Comparison of ENCODE assay signal across 26 cellular contexts in genomic region chr7:26103541-26104070, GRCh38. TPM values are rescaled to one million over a fixed set of nuclear protein-coding genes. Genes with fewer than 3 reads are reported as not detected.
DNase-seq lines count a peak whose midpoint lies in the region; ATAC-seq and TF ChIP-seq lines count a peak whose summit lies in the region.
"Had no signal": no experiment of that assay in that cellular context is flagged by ENCODE, and none has a peak within 500 bp of the region (broad histone marks: within the 10 kb centered on the region; RNA-seq: fewer than 3 reads in every experiment).

No MANE protein-coding gene starts in this region.

- peaks cover 22% of the 10 kb centered on the region for H3K4me1 Mint-ChIP-seq in nephron progenitor cell
- H3K4me1 Mint-ChIP-seq in activated CD4-positive, alpha-beta memory T cell treated with anti-CD3 and anti-CD28 coated beads for 36 hours (ENCODE audit: low read depth): peaks cover 15% of the 10 kb centered on the region

- peak; percentile 66 for DNase-seq in G401 (ENCODE audit: low spot score)
- peak; percentile 90 for DNase-seq in MV-4-11 (lab: John Stamatoyannopoulos, UW)
- DNase-seq in SIG-M5 treated with dmso at 0.1 percent for 504 hours (lab: John Stamatoyannopoulos, UW; ENCODE audit: unreplicated experiment): peak; percentile 68
- no peak for DNase-seq in nephron progenitor cell
- DNase-seq in activated CD4-positive, alpha-beta memory T cell treated with anti-CD3 and anti-CD28 coated beads for 36 hours: no peak
- no peak for DNase-seq in cortex of kidney (lab: John Stamatoyannopoulos, UW)
- no peak for DNase-seq in GM20000 (ENCODE audit: low spot score)
- DNase-seq: ACHN; activated CD4-positive, alpha-beta T cell treated with anti-CD3 and anti-CD28 coated beads for 4 hours; amygdala; COR-L47; DMS53; gastrocnemius medialis; GDM1; GOT3; NCI-H1436; NCI-H2081; NCI-H2227 treated with DMSO at 0.1 percent for 48 hours; NCI-H526 treated with DMSO at 0.1 percent for 48 hours; ovary; PC-3; SK-N-SH had no signal

- CTCF ChIA-PET in activated CD4-positive, alpha-beta memory T cell treated with anti-CD3 and anti-CD28 coated beads for 36 hours (lab: Charles Lee): interaction anchor here (1.4 kb wide), 1 partner anchor 12 kb away, joined by 7 read pairs; no protein-coding TSS in a partner anchor

- ATAC-seq in GM18861 (IDR thresholded peaks at IDR 0.05; ENCODE audit: unreplicated experiment): no peak
- ATAC-seq: gastrocnemius medialis; natural killer cell treated with Interleukin-12 subunit alpha and Interleukin-12 subunit beta and Interleukin-15 and Interleukin-18, amount 100 ng/mL, for 72 hours; PC-3; stimulated activated effector memory CD8-positive, alpha-beta T cell treated with anti-CD3 and anti-CD28 coated beads, Interleukin-12 subunit alpha, Interleukin-12 subunit beta, amount 100 ng/mL, for 72 hours had no signal

- intact Hi-C loops in activated CD4-positive, alpha-beta memory T cell treated with anti-CD3 and anti-CD28 coated beads for 36 hours (cut with micrococcal nuclease): no loop called here

- POLR2A ChIA-PET in activated CD4-positive, alpha-beta memory T cell treated with anti-CD3 and anti-CD28 coated beads for 36 hours (lab: Charles Lee): no interaction called here

- H3K9me3 Mint-ChIP-seq in nephron progenitor cell: peaks cover 4% of the 10 kb centered on the region
- H3K9me3 Mint-ChIP-seq in activated CD4-positive, alpha-beta memory T cell treated with anti-CD3 and anti-CD28 coated beads for 36 hours: no peaks in the 10 kb centered on the region
- H3K9me3 Mint-ChIP-seq: activated naive CD4-positive, alpha-beta T cell treated with anti-CD3 and anti-CD28 coated beads, Interleukin-2, amount 50 U/mL, for 24 hours; natural killer cell treated with Interleukin-12 subunit alpha and Interleukin-12 subunit beta and Interleukin-15 and Interleukin-18, amount 100 ng/mL, for 72 hours; stimulated activated effector memory CD8-positive, alpha-beta T cell treated with anti-CD3 and anti-CD28 coated beads, Interleukin-12 subunit alpha, Interleukin-12 subunit beta, amount 100 ng/mL, for 72 hours had no signal

- no peak overlapping the region for H3K27ac Mint-ChIP-seq in nephron progenitor cell
- H3K27ac Mint-ChIP-seq in activated CD4-positive, alpha-beta memory T cell treated with anti-CD3 and anti-CD28 coated beads for 36 hours: no peak overlapping the region
- H3K27ac Mint-ChIP-seq: activated naive CD4-positive, alpha-beta T cell treated with anti-CD3 and anti-CD28 coated beads, Interleukin-2, amount 50 U/mL, for 24 hours; natural killer cell treated with Interleukin-12 subunit alpha and Interleukin-12 subunit beta and Interleukin-15 and Interleukin-18, amount 100 ng/mL, for 72 hours; stimulated activated effector memory CD8-positive, alpha-beta T cell treated with anti-CD3 and anti-CD28 coated beads, Interleukin-12 subunit alpha, Interleukin-12 subunit beta, amount 100 ng/mL, for 72 hours had no signal

- in situ Hi-C loops in G401 (cut with HindIII; ENCODE audit: low sequenced_read_pairs): no loop called here

- H3K4me3 Mint-ChIP-seq in nephron progenitor cell: peak overlapping the region; percentile 32
- no peak overlapping the region for H3K4me3 Mint-ChIP-seq in activated CD4-positive, alpha-beta memory T cell treated with anti-CD3 and anti-CD28 coated beads for 36 hours
- H3K4me3 Mint-ChIP-seq: activated naive CD4-positive, alpha-beta T cell treated with anti-CD3 and anti-CD28 coated beads, Interleukin-2, amount 50 U/mL, for 24 hours; natural killer cell treated with Interleukin-12 subunit alpha and Interleukin-12 subunit beta and Interleukin-15 and Interleukin-18, amount 100 ng/mL, for 72 hours; stimulated activated effector memory CD8-positive, alpha-beta T cell treated with anti-CD3 and anti-CD28 coated beads, Interleukin-12 subunit alpha, Interleukin-12 subunit beta, amount 100 ng/mL, for 72 hours had no signal

- TF ChIP-seq CTCF in nephron progenitor cell (IDR thresholded peaks at IDR 0.05): no peak
- TF ChIP-seq CTCF in GM20000 (IDR thresholded peaks at IDR 0.05; ENCODE audit: extremely low read depth, missing control alignments): no peak

- peaks cover 35% of the 10 kb centered on the region for H3K36me3 Mint-ChIP-seq in nephron progenitor cell (ENCODE audit: low read depth)
- H3K36me3 Mint-ChIP-seq in activated CD4-positive, alpha-beta memory T cell treated with anti-CD3 and anti-CD28 coated beads for 36 hours: no peaks in the 10 kb centered on the region
- H3K36me3 Mint-ChIP-seq: activated naive CD4-positive, alpha-beta T cell treated with anti-CD3 and anti-CD28 coated beads, Interleukin-2, amount 50 U/mL, for 24 hours; natural killer cell treated with Interleukin-12 subunit alpha and Interleukin-12 subunit beta and Interleukin-15 and Interleukin-18, amount 100 ng/mL, for 72 hours; stimulated activated effector memory CD8-positive, alpha-beta T cell treated with anti-CD3 and anti-CD28 coated beads, Interleukin-12 subunit alpha, Interleukin-12 subunit beta, amount 100 ng/mL, for 72 hours had no signal

- H3K27me3 Mint-ChIP-seq in nephron progenitor cell (ENCODE audit: low read depth, poor library complexity): peaks cover 9% of the 10 kb centered on the region
- H3K27me3 Mint-ChIP-seq in activated CD4-positive, alpha-beta memory T cell treated with anti-CD3 and anti-CD28 coated beads for 36 hours: no peaks in the 10 kb centered on the region
- H3K27me3 Mint-ChIP-seq: activated naive CD4-positive, alpha-beta T cell treated with anti-CD3 and anti-CD28 coated beads, Interleukin-2, amount 50 U/mL, for 24 hours; natural killer cell treated with Interleukin-12 subunit alpha and Interleukin-12 subunit beta and Interleukin-15 and Interleukin-18, amount 100 ng/mL, for 72 hours had no signal

RNA-seq across cellular contexts. Expression of gene NFE2L3, which starts 48.4 kb away (rescaled TPM):
- 211 and 236 TPM in 2 replicates for total RNA-seq in G401 (2014; rRNA removed; shearing (Covaris generic))
- 10 to 100 TPM; 27.3 to 30.3 TPM for total RNA-seq in activated CD4-positive, alpha-beta memory T cell treated with anti-CD3 and anti-CD28 coated beads for 36 hours

Comparison
In these comparisons a context has a peak if more than half of its experiments do, and no peak if none do; other contexts are left out.
1. DNase-seq: peak in G401 (single experiment), MV-4-11 (single experiment) and SIG-M5 treated with dmso at 0.1 percent for 504 hours (single experiment); none in nephron progenitor cell (single experiment), activated CD4-positive, alpha-beta memory T cell treated with anti-CD3 and anti-CD28 coated beads for 36 hours (single experiment), cortex of kidney (single experiment) and GM20000 (single experiment).